ENCODE assay signal across 18 cellular contexts in genomic region chr3:17874630-17875029, GRCh38.
DNase-seq lines count a peak whose midpoint lies in the region; TF ChIP-seq lines count a peak whose summit lies in the region.
"Had no signal": no experiment of that assay in that cellular context is flagged by ENCODE, and none has a peak within 500 bp of the region (broad histone marks: within the 10 kb centered on the region; RNA-seq: fewer than 3 reads in every experiment).

No MANE protein-coding gene starts in this region.

- 67 to 76% methylated on average over 1 of the region's 1 CpG for WGBS in transverse colon (ENCODE audit: low coverage in 1 of 2), 2 donors

- H3K4me1 ChIP-seq in breast epithelium, result no peaks in the 10 kb centered on the region
- no peaks in the 10 kb centered on the region for H3K4me1 ChIP-seq in transverse colon
- H3K4me1 ChIP-seq: BLaER1 had no signal

- no peak for TF ChIP-seq CTCF in MCF 10A (IDR thresholded peaks at IDR 0.05; ENCODE audit: unreplicated experiment)
- no peak for TF ChIP-seq CTCF in breast epithelium (IDR thresholded peaks at IDR 0.05)
- no peak for TF ChIP-seq CTCF in fibroblast of mammary gland (conservative IDR thresholded peaks at IDR 0.05; ENCODE audit: control insufficient read depth, insufficient read depth, low read depth, low read length)
- TF ChIP-seq CTCF in transverse colon (IDR thresholded peaks at IDR 0.05), result no peak
- TF ChIP-seq CTCF in type B pancreatic cell (conservative IDR thresholded peaks at IDR 0.05), result no peak

- no peak for TF ChIP-seq EP300 in transverse colon (IDR thresholded peaks at IDR 0.05; ENCODE audit: low read depth)

- TF ChIP-seq POLR2A in breast epithelium (IDR thresholded peaks at IDR 0.05), result no peak
- TF ChIP-seq POLR2A in transverse colon (IDR thresholded peaks at IDR 0.05), result no peak

- POLR2A ChIA-PET in MCF 10A (lab: Yijun Ruan, JAX), result no interaction called here

- no peaks in the 10 kb centered on the region for H3K9me3 Mint-ChIP-seq in MCF 10A (ENCODE audit: unreplicated experiment)
- no peaks in the 10 kb centered on the region for H3K9me3 Mint-ChIP-seq in type B pancreatic cell

- H3K4me3 Mint-ChIP-seq in MCF 10A (ENCODE audit: unreplicated experiment) (no peak overlapping the region), type B pancreatic cell (no peak overlapping the region)

- CTCF ChIA-PET in MCF 10A (lab: Yijun Ruan, JAX), result interaction anchor here (0.6 to 1.0 kb wide), 2 partner anchors 10 to 515 kb away, joined by 3 read pairs; no protein-coding TSS in a partner anchor

- intact Hi-C loops in MCF 10A (cut with micrococcal nuclease) (no loop called here), breast epithelium (cut with DNase I; ENCODE audit: low total_unique reads) (no loop called here), transverse colon (cut with DNase I; ENCODE audit: low total_unique reads) (no loop called here)

- in situ Hi-C loops in transverse colon (cut with MboI; ENCODE audit: low pct_ligation_motif_present in 1 of 4, low pct_unique_long_range_greater_than_20kb in 1 of 4, low sequenced_read_pairs in 3 of 4), result no loop called here

- H3K36me3 Mint-ChIP-seq in MCF 10A (ENCODE audit: insufficient read depth, unreplicated experiment) (no peaks in the 10 kb centered on the region), type B pancreatic cell (no peaks in the 10 kb centered on the region)

- DNase-seq in MCF 10A (ENCODE audit: unreplicated experiment) (peak; percentile 9), breast epithelium (ENCODE audit: low spot score in 2 of 2) (no peak), SIG-M5 (lab: John Stamatoyannopoulos, UW) (peak; percentile 5), fibroblast of mammary gland (ENCODE audit: low read depth) (peak; percentile 9), transverse colon (no peak), type B pancreatic cell (ENCODE audit: extremely low spot score, unreplicated experiment) (no peak), putamen (ENCODE audit: low spot score) (no peak), GOT3 (lab: John Stamatoyannopoulos, UW) (no peak)
- DNase-seq: DMS 273 treated with DMSO at 0.1 percent for 48 hours; IMR-90; NCI-H1092; NCI-H1694 treated with DMSO at 0.1 percent for 48 hours; NCI-H69; NK-92 treated with Interleukin-12 subunit alpha and Interleukin-12 subunit beta, amount 100 ng/mL, for 24 hours; SHP77; SW 1271 had no signal

- no peak overlapping the region for H3K27ac ChIP-seq in breast epithelium
- H3K27ac ChIP-seq in transverse colon, result no peak overlapping the region
- H3K27ac ChIP-seq: 22Rv1, BLaER1 had no signal

- BruUV-seq in MCF 10A (replicated peaks; lab: Mats Ljungman, UMichigan), result no TSS peak

- H3K4me3 ChIP-seq in breast epithelium (no peak overlapping the region), fibroblast of mammary gland (ENCODE audit: control insufficient read depth, low read depth, low read length) (no peak overlapping the region), transverse colon (no peak overlapping the region)
- H3K4me3 ChIP-seq: BLaER1 had no signal

- no peaks in the 10 kb centered on the region for H3K27me3 ChIP-seq in breast epithelium
- H3K27me3 ChIP-seq in transverse colon, result no peaks in the 10 kb centered on the region
- H3K27me3 ChIP-seq: BLaER1 had no signal

- H3K27ac Mint-ChIP-seq in MCF 10A (ENCODE audit: low read depth, unreplicated experiment) (no peak overlapping the region), type B pancreatic cell (no peak overlapping the region)

- H3K4me1 Mint-ChIP-seq in MCF 10A (ENCODE audit: insufficient read depth, unreplicated experiment) (no peaks in the 10 kb centered on the region), type B pancreatic cell (ENCODE audit: unreplicated experiment) (no peaks in the 10 kb centered on the region)

- H3K27me3 Mint-ChIP-seq in MCF 10A (ENCODE audit: insufficient read depth, unreplicated experiment) (no peaks in the 10 kb centered on the region), type B pancreatic cell (no peaks in the 10 kb centered on the region)

- H3K36me3 ChIP-seq in breast epithelium, result no peaks in the 10 kb centered on the region
- no peaks in the 10 kb centered on the region for H3K36me3 ChIP-seq in transverse colon
- H3K36me3 ChIP-seq: BLaER1 had no signal

- H3K9me3 ChIP-seq in breast epithelium (no peaks in the 10 kb centered on the region), transverse colon (no peaks in the 10 kb centered on the region)
- H3K9me3 ChIP-seq: BLaER1 had no signal

Comparison
In these comparisons a context has a peak if more than half of its experiments do, and no peak if none do; other contexts are left out.
1. DNase-seq: peak in MCF 10A (single experiment), SIG-M5 (single experiment) and fibroblast of mammary gland (single experiment); none in breast epithelium (0 of 2), transverse colon (single experiment), type B pancreatic cell (single experiment), putamen (single experiment) and GOT3 (single experiment).